9 cellular contexts compared by ENCODE assay signal in genomic region chr2:147331790-147332419, GRCh38.
DNase-seq lines count a peak whose midpoint lies in the region; TF ChIP-seq lines count a peak whose summit lies in the region.
"Had no signal": no experiment of that assay in that cellular context is flagged by ENCODE, and none has a peak within 500 bp of the region (broad histone marks: within the 10 kb centered on the region; RNA-seq: fewer than 3 reads in every experiment).

No MANE protein-coding gene starts in this region.

- no peaks in the 10 kb centered on the region for H3K36me3 Mint-ChIP-seq in glutamatergic neuron (ENCODE audit: unreplicated experiment)
- H3K36me3 Mint-ChIP-seq: naive B cell had no signal

- no peaks in the 10 kb centered on the region for H3K27me3 Mint-ChIP-seq in glutamatergic neuron (ENCODE audit: unreplicated experiment)
- H3K27me3 Mint-ChIP-seq: naive B cell had no signal

- H3K27ac Mint-ChIP-seq in glutamatergic neuron (ENCODE audit: unreplicated experiment) = no peak overlapping the region
- H3K27ac Mint-ChIP-seq: naive B cell had no signal

- no peaks in the 10 kb centered on the region for H3K36me3 ChIP-seq in DOHH2 (ENCODE audit: control insufficient read depth, low read length)

- no peak overlapping the region for H3K4me3 Mint-ChIP-seq in glutamatergic neuron (ENCODE audit: unreplicated experiment)
- H3K4me3 Mint-ChIP-seq: naive B cell had no signal

- H3K4me3 ChIP-seq in DOHH2 (ENCODE audit: low read length) = no peak overlapping the region

- H3K79me2 ChIP-seq in DOHH2 (ENCODE audit: control insufficient read depth, low read length) = no peaks in the 10 kb centered on the region

- H3K4me1 ChIP-seq in DOHH2 (ENCODE audit: control insufficient read depth, low read length) = peaks cover 4% of the 10 kb centered on the region; the same call in 1 of the 2 replicates

- no peaks in the 10 kb centered on the region for H3K4me1 Mint-ChIP-seq in glutamatergic neuron (ENCODE audit: low read depth, unreplicated experiment)

- no peaks in the 10 kb centered on the region for H3K9me3 Mint-ChIP-seq in glutamatergic neuron (ENCODE audit: unreplicated experiment)

- DNase-seq in GM20000 (ENCODE audit: low spot score) (peak; percentile 31), Kasumi-1 (lab: John Stamatoyannopoulos, UW) (peak; percentile 50 to 69), glutamatergic neuron (no peak), NOMO-1 treated with dmso at 0.1 percent for 144 hours (lab: John Stamatoyannopoulos, UW; ENCODE audit: unreplicated experiment) (no peak), superior temporal gyrus (ENCODE audit: extremely low spot score) (no peak)
- DNase-seq in activated CD4-positive, alpha-beta T cell treated with anti-CD3 and anti-CD28 coated beads for 4 hours = peak; percentile 62 to 66
- peak; percentile 29 for DNase-seq in stimulated activated CD8-positive, alpha-beta memory T cell treated with anti-CD3 and anti-CD28 coated beads, Interleukin-15, amount 100 ng/mL, for 1 hour (ENCODE audit: low read depth)
- DNase-seq: naive B cell had no signal

- TF ChIP-seq CTCF in DOHH2 (IDR thresholded peaks at IDR 0.05; ENCODE audit: low read depth, low read length, poor library complexity, severe bottlenecking) (peak; percentile 60), GM20000 (IDR thresholded peaks at IDR 0.05; ENCODE audit: extremely low read depth, missing control alignments) (peak; percentile 38), glutamatergic neuron (IDR thresholded peaks at IDR 0.05; ENCODE audit: partially characterized antibody, unreplicated experiment) (peak; percentile 51)

- H3K9me2 ChIP-seq in DOHH2 (replicated peaks; ENCODE audit: control insufficient read depth, low read length) = no peaks in the 10 kb centered on the region

- H3K27ac ChIP-seq in DOHH2 (ENCODE audit: low read depth, low read length) = no peak overlapping the region

- H4K20me1 ChIP-seq in DOHH2 (ENCODE audit: control insufficient read depth, insufficient read depth, low read depth, low read length) = no peaks in the 10 kb centered on the region

- H3K27me3 ChIP-seq in DOHH2 (ENCODE audit: control insufficient read depth, low read length) = no peaks in the 10 kb centered on the region

- no peaks in the 10 kb centered on the region for H3K9me3 ChIP-seq in DOHH2 (ENCODE audit: control insufficient read depth, insufficient read depth, low read length)

- H3F3A ChIP-seq in DOHH2 (ENCODE audit: control insufficient read depth, insufficient read depth) = no peaks in the 10 kb centered on the region

- H3K4me2 ChIP-seq in DOHH2 (ENCODE audit: low read length) = peak overlapping the region; percentile 29

Comparison
In these comparisons a context has a peak if more than half of its experiments do, and no peak if none do; other contexts are left out.
1. DNase-seq: peak in GM20000 (single experiment), Kasumi-1 (2 of 2), activated CD4-positive, alpha-beta T cell treated with anti-CD3 and anti-CD28 coated beads for 4 hours (2 of 2) and stimulated activated CD8-positive, alpha-beta memory T cell treated with anti-CD3 and anti-CD28 coated beads, Interleukin-15, amount 100 ng/mL, for 1 hour (single experiment); none in glutamatergic neuron (single experiment), NOMO-1 treated with dmso at 0.1 percent for 144 hours (single experiment) and superior temporal gyrus (single experiment).
2. Peak in every context shown above with its lines, with median percentiles within 50 percentile points of each other: CTCF ChIP-seq.